In the genomic region with DNA sequence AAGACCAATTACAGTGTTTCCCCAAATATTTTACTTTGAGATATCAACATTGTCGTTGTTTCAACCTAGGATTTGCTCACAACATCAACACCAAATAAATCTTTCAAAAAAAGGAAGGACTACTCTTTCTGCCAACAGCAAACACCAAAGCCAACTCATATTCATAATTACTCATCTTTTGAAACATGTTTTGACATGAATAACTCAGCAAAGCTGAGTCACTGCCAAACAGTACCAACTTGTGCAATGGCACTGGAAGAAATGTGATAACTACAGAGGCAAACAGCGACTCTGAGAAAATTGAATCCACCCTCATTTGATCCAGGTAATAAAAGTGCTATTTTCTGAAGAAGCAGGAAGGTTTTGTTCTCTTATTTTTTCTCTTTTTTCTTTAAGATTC, we compare ENCODE assay signal across 11 cellular contexts.
DNase-seq lines count a peak whose midpoint lies in the region; ATAC-seq lines count a peak whose summit lies in the region.
"Had no signal": no experiment of that assay in that cellular context is flagged by ENCODE, and none has a peak within 500 bp of the region (broad histone marks: within the 10 kb centered on the region; RNA-seq: fewer than 3 reads in every experiment).

No MANE protein-coding gene starts in this region.

- H3K27ac Mint-ChIP-seq in activated T-helper 1 cell treated with anti-CD3 and anti-CD28 coated beads, Interleukin-12 subunit alpha, Interleukin-12 subunit beta, Interleukin-2, Interleukin-4 antibody, amounts not matched to agents 30 ng/mL and 10 ng/mL and 1 ng/mL, durations not matched to agents 14 hours and 24 hours and 36 hours = no peak overlapping the region
- H3K27ac Mint-ChIP-seq: T-helper 17 cell had no signal

- intact Hi-C loops in activated T-helper 1 cell treated with anti-CD3 and anti-CD28 coated beads, Interleukin-12 subunit alpha, Interleukin-12 subunit beta, Interleukin-2, Interleukin-4 antibody, amounts not matched to agents 30 ng/mL and 10 ng/mL and 1 ng/mL, durations not matched to agents 14 hours and 24 hours and 36 hours (cut with micrococcal nuclease) = loop anchor here (5.0 kb wide), 1 partner anchor 68 kb away; the partner anchor contains the start of gene PEX5L

- H3K9me3 Mint-ChIP-seq in activated T-cell treated with anti-CD3 and anti-CD28 coated beads, Interleukin-2, amount 50 U/mL, for 4 hours = no peaks in the 10 kb centered on the region
- no peaks in the 10 kb centered on the region for H3K9me3 Mint-ChIP-seq in activated T-helper 1 cell treated with anti-CD3 and anti-CD28 coated beads, Interleukin-12 subunit alpha, Interleukin-12 subunit beta, Interleukin-2, Interleukin-4 antibody, amounts not matched to agents 30 ng/mL and 10 ng/mL and 1 ng/mL, durations not matched to agents 14 hours and 24 hours and 36 hours
- H3K9me3 Mint-ChIP-seq: neural crest cell had no signal

- peak; percentile 43 to 62 for ATAC-seq in activated T-cell treated with anti-CD3 and anti-CD28 coated beads, Interleukin-2, amount 50 U/mL, for 4 hours
- ATAC-seq: heart right ventricle, T-helper 17 cell had no signal

- no peaks in the 10 kb centered on the region for H3K4me1 Mint-ChIP-seq in activated T-cell treated with anti-CD3 and anti-CD28 coated beads, Interleukin-2, amount 50 U/mL, for 4 hours (ENCODE audit: low read depth)
- peaks cover 7% of the 10 kb centered on the region for H3K4me1 Mint-ChIP-seq in activated T-helper 1 cell treated with anti-CD3 and anti-CD28 coated beads, Interleukin-12 subunit alpha, Interleukin-12 subunit beta, Interleukin-2, Interleukin-4 antibody, amounts not matched to agents 30 ng/mL and 10 ng/mL and 1 ng/mL, durations not matched to agents 14 hours and 24 hours and 36 hours (ENCODE audit: low read depth)
- H3K4me1 Mint-ChIP-seq: T-helper 17 cell had no signal

- no peak overlapping the region for H3K4me3 Mint-ChIP-seq in activated T-cell treated with anti-CD3 and anti-CD28 coated beads, Interleukin-2, amount 50 U/mL, for 4 hours
- H3K4me3 Mint-ChIP-seq in activated T-helper 1 cell treated with anti-CD3 and anti-CD28 coated beads, Interleukin-12 subunit alpha, Interleukin-12 subunit beta, Interleukin-2, Interleukin-4 antibody, amounts not matched to agents 30 ng/mL and 10 ng/mL and 1 ng/mL, durations not matched to agents 14 hours and 24 hours and 36 hours = no peak overlapping the region
- H3K4me3 Mint-ChIP-seq: neural crest cell, T-helper 17 cell had no signal

- no peaks in the 10 kb centered on the region for H3K36me3 Mint-ChIP-seq in activated T-cell treated with anti-CD3 and anti-CD28 coated beads, Interleukin-2, amount 50 U/mL, for 4 hours (ENCODE audit: insufficient read depth)
- H3K36me3 Mint-ChIP-seq in activated T-helper 1 cell treated with anti-CD3 and anti-CD28 coated beads, Interleukin-12 subunit alpha, Interleukin-12 subunit beta, Interleukin-2, Interleukin-4 antibody, amounts not matched to agents 30 ng/mL and 10 ng/mL and 1 ng/mL, durations not matched to agents 14 hours and 24 hours and 36 hours (ENCODE audit: low read depth) = no peaks in the 10 kb centered on the region

- H3K27ac ChIP-seq in substantia nigra (ENCODE audit: low read depth, low read length, poor library complexity, severe bottlenecking) = peak overlapping the region; percentile 95
- H3K27ac ChIP-seq: heart right ventricle had no signal

- H3K27me3 Mint-ChIP-seq in activated T-cell treated with anti-CD3 and anti-CD28 coated beads, Interleukin-2, amount 50 U/mL, for 4 hours (ENCODE audit: low read depth) = peaks cover 7% of the 10 kb centered on the region
- peaks cover 8% of the 10 kb centered on the region for H3K27me3 Mint-ChIP-seq in activated T-helper 1 cell treated with anti-CD3 and anti-CD28 coated beads, Interleukin-12 subunit alpha, Interleukin-12 subunit beta, Interleukin-2, Interleukin-4 antibody, amounts not matched to agents 30 ng/mL and 10 ng/mL and 1 ng/mL, durations not matched to agents 14 hours and 24 hours and 36 hours (ENCODE audit: insufficient read depth)

- no peak for DNase-seq in activated T-cell treated with anti-CD3 and anti-CD28 coated beads, Interleukin-2, amount 50 U/mL, for 4 hours
- DNase-seq in activated T-cell treated with anti-CD3 and anti-CD28 coated beads, Interleukin-2, amount 50 U/mL, for 48 hours = no peak
- peak; percentile 93 for DNase-seq in MV-4-11 (lab: John Stamatoyannopoulos, UW)
- DNase-seq in amniotic epithelial cell (ENCODE audit: low read depth) = peak; percentile 93
- no peak for DNase-seq in substantia nigra (lab: John Stamatoyannopoulos, UW)
- no peak for DNase-seq in activated T-helper 1 cell treated with anti-CD3 and anti-CD28 coated beads, Interleukin-12 subunit alpha, Interleukin-12 subunit beta, Interleukin-2, Interleukin-4 antibody, amounts not matched to agents 30 ng/mL and 10 ng/mL and 1 ng/mL, durations not matched to agents 14 hours and 24 hours and 36 hours (ENCODE audit: low spot score)
- no peak for DNase-seq in cerebellum (ENCODE audit: low spot score)
- DNase-seq in NCI-H82 (lab: John Stamatoyannopoulos, UW) = no peak
- DNase-seq: heart right ventricle, T-helper 17 cell had no signal

Comparison
In these comparisons a context has a peak if more than half of its experiments do, and no peak if none do; other contexts are left out.
1. DNase-seq: peak in MV-4-11 (single experiment) and amniotic epithelial cell (single experiment); none in activated T-cell treated with anti-CD3 and anti-CD28 coated beads, Interleukin-2, amount 50 U/mL, for 4 hours (single experiment), activated T-cell treated with anti-CD3 and anti-CD28 coated beads, Interleukin-2, amount 50 U/mL, for 48 hours (0 of 2), substantia nigra (0 of 49), activated T-helper 1 cell treated with anti-CD3 and anti-CD28 coated beads, Interleukin-12 subunit alpha, Interleukin-12 subunit beta, Interleukin-2, Interleukin-4 antibody, amounts not matched to agents 30 ng/mL and 10 ng/mL and 1 ng/mL, durations not matched to agents 14 hours and 24 hours and 36 hours (single experiment), cerebellum (single experiment) and NCI-H82 (single experiment).